9 cellular contexts compared by ENCODE assay signal in genomic region chr3:18446067-18446793, GRCh38. TPM values are rescaled to one million over a fixed set of nuclear protein-coding genes. Genes with fewer than 3 reads are reported as not detected.
DNase-seq lines count a peak whose midpoint lies in the region; ATAC-seq and TF ChIP-seq lines count a peak whose summit lies in the region.
"Had no signal": no experiment of that assay in that cellular context is flagged by ENCODE, and none has a peak within 500 bp of the region (broad histone marks: within the 10 kb centered on the region; RNA-seq: fewer than 3 reads in every experiment).

No MANE protein-coding gene starts in this region.

- peaks cover 0 to 4% (median 0%) of the 10 kb centered on the region in 4 donors for H3K9me3 ChIP-seq in Peyer's patch
- H3K9me3 ChIP-seq in iPS-18a (ENCODE audit: control insufficient read depth, low read depth, low read length) = no peaks in the 10 kb centered on the region

- peaks cover 0 to 18% (median 3%) of the 10 kb centered on the region in 4 donors for H3K4me1 ChIP-seq in Peyer's patch
- H3K4me1 ChIP-seq in iPS-18a (ENCODE audit: control insufficient read depth, low read depth, low read length) = peaks cover 22% of the 10 kb centered on the region

- peaks cover 36% of the 10 kb centered on the region for H3K4me1 Mint-ChIP-seq in activated CD4-positive, alpha-beta T cell treated with anti-CD3 and anti-CD28 coated beads for 36 hours
- peaks cover 38% of the 10 kb centered on the region for H3K4me1 Mint-ChIP-seq in stimulated activated naive CD8-positive, alpha-beta T cell treated with anti-CD3 and anti-CD28 coated beads, Interleukin-15, amount 100 ng/mL, for 72 hours

- H3K9me3 Mint-ChIP-seq in activated CD4-positive, alpha-beta T cell treated with anti-CD3 and anti-CD28 coated beads for 36 hours (ENCODE audit: low read depth) = peaks cover 16% of the 10 kb centered on the region
- peaks cover 5 to 13% of the 10 kb centered on the region in 2 donors for H3K9me3 Mint-ChIP-seq in stimulated activated naive CD8-positive, alpha-beta T cell treated with anti-CD3 and anti-CD28 coated beads, Interleukin-15, amount 100 ng/mL, for 72 hours

- no peak for TF ChIP-seq POLR2A in Peyer's patch (IDR thresholded peaks at IDR 0.05)

- POLR2A ChIA-PET in activated CD4-positive, alpha-beta T cell treated with anti-CD3 and anti-CD28 coated beads for 36 hours (lab: Charles Lee) = interaction anchor here (0.6 to 2.3 kb wide), 12 partner anchors 11 to 542 kb away, joined by 3 to 14 read pairs (median 3); no protein-coding TSS in a partner anchor
- POLR2A ChIA-PET in RWPE1 (lab: Yijun Ruan, JAX; ENCODE audit: low non-redundant PET) = no interaction called here

- H3K36me3 ChIP-seq in Peyer's patch = no peaks in the 10 kb centered on the region
- H3K36me3 ChIP-seq in iPS-18a (ENCODE audit: control insufficient read depth, low read depth, low read length) = no peaks in the 10 kb centered on the region

- CTCF ChIA-PET in activated CD4-positive, alpha-beta T cell treated with anti-CD3 and anti-CD28 coated beads for 36 hours (lab: Charles Lee) = interaction anchor here (0.5 to 1.9 kb wide), 17 partner anchors 11 to 543 kb away, joined by 3 to 9 read pairs (median 3); partner anchors contain the start of gene SATB1
- CTCF ChIA-PET in RWPE1 (lab: Yijun Ruan, JAX) = interaction anchor here (0.6 kb wide), 1 partner anchor 10 kb away, joined by 4 read pairs; no protein-coding TSS in a partner anchor

- ATAC-seq in activated CD4-positive, alpha-beta T cell treated with anti-CD3 and anti-CD28 coated beads for 36 hours = no peak
- no peak for ATAC-seq in stimulated activated naive CD8-positive, alpha-beta T cell treated with anti-CD3 and anti-CD28 coated beads, Interleukin-15, amount 100 ng/mL, for 72 hours
- ATAC-seq in HG02973 (IDR thresholded peaks at IDR 0.05; ENCODE audit: unreplicated experiment) (no peak), HG03432 (IDR thresholded peaks at IDR 0.05; ENCODE audit: unreplicated experiment) (no peak)

- DNase-seq in activated CD4-positive, alpha-beta T cell treated with anti-CD3 and anti-CD28 coated beads for 36 hours = no peak
- DNase-seq in activated CD4-positive, alpha-beta T cell treated with anti-CD3 and anti-CD28 coated beads for 1 hour = no peak
- no peak for DNase-seq in Peyer's patch
- no peak for DNase-seq in stimulated activated naive CD8-positive, alpha-beta T cell treated with anti-CD3 and anti-CD28 coated beads, Interleukin-15, amount 100 ng/mL, for 72 hours
- no peak for DNase-seq in RWPE1 (ENCODE audit: low spot score)
- DNase-seq: NCI-H1417 treated with DMSO at 0.1 percent for 48 hours had no signal

- H3K27me3 ChIP-seq in Peyer's patch (no peaks in the 10 kb centered on the region), iPS-18a (ENCODE audit: control insufficient read depth, insufficient read depth, low read length) (peaks cover 37% of the 10 kb centered on the region)

- H3K36me3 Mint-ChIP-seq in activated CD4-positive, alpha-beta T cell treated with anti-CD3 and anti-CD28 coated beads for 36 hours (ENCODE audit: low read depth) = peaks cover 85% of the 10 kb centered on the region

- H3K27ac ChIP-seq in Peyer's patch (peak overlapping the region in 2 of 4 donors; percentile 64 to 85), iPS-18a (ENCODE audit: low read length) (no peak overlapping the region), RWPE1 (no peak overlapping the region)

- intact Hi-C loops in activated CD4-positive, alpha-beta T cell treated with anti-CD3 and anti-CD28 coated beads for 36 hours (cut with DNase I, micrococcal nuclease) = no loop called here

- no peaks in the 10 kb centered on the region for H3K27me3 Mint-ChIP-seq in activated CD4-positive, alpha-beta T cell treated with anti-CD3 and anti-CD28 coated beads for 36 hours
- no peaks in the 10 kb centered on the region for H3K27me3 Mint-ChIP-seq in stimulated activated naive CD8-positive, alpha-beta T cell treated with anti-CD3 and anti-CD28 coated beads, Interleukin-15, amount 100 ng/mL, for 72 hours

- H3K27ac Mint-ChIP-seq in activated CD4-positive, alpha-beta T cell treated with anti-CD3 and anti-CD28 coated beads for 36 hours = peak overlapping the region; percentile 100
- H3K27ac Mint-ChIP-seq in stimulated activated naive CD8-positive, alpha-beta T cell treated with anti-CD3 and anti-CD28 coated beads, Interleukin-15, amount 100 ng/mL, for 72 hours = peak overlapping the region; percentile 96 to 98

- H3K9ac ChIP-seq in iPS-18a (ENCODE audit: low read length) = peak overlapping the region; percentile 77

- H3K4me3 ChIP-seq in Peyer's patch = peak overlapping the region; percentile 57 to 77 (median 67)
- peak overlapping the region; percentile 81 for H3K4me3 ChIP-seq in iPS-18a (ENCODE audit: low read length)

- H3K4me3 Mint-ChIP-seq in activated CD4-positive, alpha-beta T cell treated with anti-CD3 and anti-CD28 coated beads for 36 hours = peak overlapping the region; percentile 96
- H3K4me3 Mint-ChIP-seq in stimulated activated naive CD8-positive, alpha-beta T cell treated with anti-CD3 and anti-CD28 coated beads, Interleukin-15, amount 100 ng/mL, for 72 hours = peak overlapping the region; percentile 96 to 99

- TF ChIP-seq CTCF in Peyer's patch (IDR thresholded peaks at IDR 0.05) (no peak), RWPE1 (conservative IDR thresholded peaks at IDR 0.05; ENCODE audit: low read depth) (no peak)

RNA-seq across cellular contexts. Expression of gene SATB1, which starts 21.1 kb away (rescaled TPM):
- 100 to 1,000 TPM; 471 to 590 TPM for total RNA-seq in activated CD4-positive, alpha-beta T cell treated with anti-CD3 and anti-CD28 coated beads for 36 hours
- total RNA-seq in Peyer's patch = 100 to 1,000 TPM in 1 of 4 donors, 10 to 100 TPM in 3; 46.6 to 101 (median 63.2) TPM

Comparison
In these comparisons a context has a peak if more than half of its experiments do, and no peak if none do; other contexts are left out.
1. RNA of gene SATB1, which starts 21.1 kb away (total RNA-seq): 471 to 590 TPM in activated CD4-positive, alpha-beta T cell treated with anti-CD3 and anti-CD28 coated beads for 36 hours; 46.6 to 101 TPM in Peyer's patch; every median in the first group is over 4 times any median in the second.